In the genomic region with DNA sequence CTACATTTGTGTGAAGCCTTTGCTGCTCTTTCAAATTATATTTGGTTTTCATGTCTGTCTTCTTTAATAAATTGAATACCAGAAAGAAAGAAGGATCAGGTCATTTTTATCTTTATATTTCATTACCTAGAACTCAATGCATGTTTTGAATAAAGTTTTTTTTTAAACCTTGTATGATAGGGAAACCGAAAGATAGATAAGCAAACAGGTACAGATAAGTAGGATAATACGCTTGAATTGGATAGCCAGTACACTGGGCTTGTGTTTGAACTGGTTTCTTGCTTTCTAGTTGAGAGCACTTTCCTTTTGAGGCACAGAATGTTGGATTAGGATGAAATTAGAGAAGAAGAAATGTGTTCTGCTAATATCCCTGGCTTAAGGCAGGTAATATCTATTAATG, we compare ENCODE assay signal across 10 cellular contexts. TPM values are rescaled to one million over a fixed set of nuclear protein-coding genes. Genes with fewer than 3 reads are reported as not detected.
A peak's percentile ranks its signal among the peaks of the same experiment; 100 is the strongest.
DNase-seq lines count a peak whose midpoint lies in the region; ATAC-seq and TF ChIP-seq lines count a peak whose summit lies in the region.
"Had no signal": no experiment of that assay in that cellular context is flagged by ENCODE, and none has a peak within 500 bp of the region (broad histone marks: within the 10 kb centered on the region; RNA-seq: fewer than 3 reads in every experiment).

No MANE protein-coding gene starts in this region.

- TF ChIP-seq POLR2A in stomach (IDR thresholded peaks at IDR 0.05): no peak

- H3K4me1 Mint-ChIP-seq in stimulated activated naive B cell treated with anti-CD40 and anti-IgM and Interleukin-4, amounts not matched to agents 10 μg/mL and 1 μg/mL and 100 μg/mL, for 72 hours: peaks cover 15 to 44% of the 10 kb centered on the region in 2 donors

- intact Hi-C loops in stomach (cut with DNase I; ENCODE audit: low total_unique reads): no loop called here

- H3K9me3 Mint-ChIP-seq in stimulated activated naive B cell treated with anti-CD40 and anti-IgM and Interleukin-4, amounts not matched to agents 10 μg/mL and 1 μg/mL and 100 μg/mL, for 72 hours: peaks cover 10 to 13% of the 10 kb centered on the region in 2 donors

- no peak for TF ChIP-seq EP300 in stomach (IDR thresholded peaks at IDR 0.05)

- H3K27ac ChIP-seq in stomach: peak overlapping the region in 4 of 5 donors; percentile 18 to 73 (median 50)

- DNase-seq in HFF-Myc (ENCODE audit: extremely low read depth, low read depth) (no peak), adipocyte (ENCODE audit: low read depth) (no peak), left lobe of liver (ENCODE audit: low spot score) (no peak), stomach (no peak)
- DNase-seq in stimulated activated naive B cell treated with anti-CD40 and anti-IgM and Interleukin-4, amounts not matched to agents 10 μg/mL and 1 μg/mL and 100 μg/mL, for 72 hours: no peak
- no peak for DNase-seq in activated CD8-positive, alpha-beta memory T cell treated with anti-CD3 and anti-CD28 coated beads for 24 hours
- no peak for DNase-seq in activated CD4-positive, CD25-positive, alpha-beta regulatory T cell (lab: John Stamatoyannopoulos, UW)
- no peak for DNase-seq in stimulated activated CD8-positive, alpha-beta memory T cell treated with anti-CD3 and anti-CD28 coated beads, Interleukin-4, amount 100 ng/mL, for 48 hours
- DNase-seq: activated T-cell treated with anti-CD3 and anti-CD28 coated beads, Interleukin-2, amount 50 U/mL, for 48 hours; stimulated activated CD4-positive, alpha-beta T cell treated with anti-CD3 and anti-CD28 coated beads, Interleukin-2, amount 100 ng/mL, for 24 hours had no signal

- H3K27ac Mint-ChIP-seq in stimulated activated naive B cell treated with anti-CD40 and anti-IgM and Interleukin-4, amounts not matched to agents 10 μg/mL and 1 μg/mL and 100 μg/mL, for 72 hours: no peak overlapping the region

- no peaks in the 10 kb centered on the region for H3K27me3 Mint-ChIP-seq in stimulated activated naive B cell treated with anti-CD40 and anti-IgM and Interleukin-4, amounts not matched to agents 10 μg/mL and 1 μg/mL and 100 μg/mL, for 72 hours

- H3K4me1 ChIP-seq in adipocyte (ENCODE audit: control insufficient read depth, insufficient read depth, low read length) (peaks cover 24% of the 10 kb centered on the region), stomach (peaks cover 9 to 50% (median 24%) of the 10 kb centered on the region in 4 donors)

- peaks cover 31 to 57% of the 10 kb centered on the region in 2 donors for H3K36me3 Mint-ChIP-seq in stimulated activated naive B cell treated with anti-CD40 and anti-IgM and Interleukin-4, amounts not matched to agents 10 μg/mL and 1 μg/mL and 100 μg/mL, for 72 hours

- H3K4me3 Mint-ChIP-seq in stimulated activated naive B cell treated with anti-CD40 and anti-IgM and Interleukin-4, amounts not matched to agents 10 μg/mL and 1 μg/mL and 100 μg/mL, for 72 hours: no peak overlapping the region

- H3K9me3 ChIP-seq in adipocyte (ENCODE audit: control insufficient read depth, low read length) (peaks cover 4% of the 10 kb centered on the region), stomach (peaks cover 0 to 13% (median 10%) of the 10 kb centered on the region in 4 donors)

- H3K4me3 ChIP-seq in HFF-Myc (replicated peaks; ENCODE audit: low read depth, low read length) (0 out of 2 replicates have a peak overlapping the region, but pooled peaks have one; percentile 7), adipocyte (ENCODE audit: low read length) (peak overlapping the region; percentile 75), stomach (no peak overlapping the region)

- H3K36me3 ChIP-seq in adipocyte (ENCODE audit: control insufficient read depth, insufficient read depth, low read length, severe bottlenecking) (peaks cover 7% of the 10 kb centered on the region), stomach (peaks cover 0 to 8% (median 5%) of the 10 kb centered on the region in 4 donors)

- peak; percentile 46 for ATAC-seq in left lobe of liver
- no peak for ATAC-seq in stimulated activated naive B cell treated with anti-CD40 and anti-IgM and Interleukin-4, amounts not matched to agents 10 μg/mL and 1 μg/mL and 100 μg/mL, for 72 hours (replicated peaks)

- peak overlapping the region; percentile 56 for H3K9ac ChIP-seq in adipocyte (ENCODE audit: low read length)

- H3K27me3 ChIP-seq in adipocyte (replicated peaks; ENCODE audit: control insufficient read depth, insufficient read depth, low read length) (no peaks in the 10 kb centered on the region), stomach (no peaks in the 10 kb centered on the region)

- WGBS in stomach, 5 donors: 37 to 47% (median 46%) methylated on average over 2 of the region's 2 CpGs

- TF ChIP-seq CTCF in HFF-Myc (IDR thresholded peaks at IDR 0.05; ENCODE audit: low read depth, low read length, missing control alignments) (no peak), stomach (IDR thresholded peaks at IDR 0.05) (no peak)

RNA-seq across cellular contexts. Expression of gene PKN2, which starts 46.9 kb away (rescaled TPM):
- total RNA-seq in left lobe of liver (12.1 TPM), stomach (100 to 1,000 TPM in 1 of 5 donors, 10 to 100 TPM in 4; 23.8 to 118 (median 45.5) TPM)
- polyA plus RNA-seq in stomach: 10 to 100 TPM in 1 of 3 donors, 1 to 10 TPM in 2; 5.0 to 10.7 (median 5.5) TPM

Comparison
In these comparisons a context has a peak if more than half of its experiments do, and no peak if none do; other contexts are left out.
1. H3K4me3 ChIP-seq: peak in HFF-Myc (single experiment) and adipocyte (single experiment); none in stomach (0 of 4).